ENCODE assay signal across 39 cellular contexts in genomic region chr1:19705464-19705863, GRCh38. TPM values are rescaled to one million over a fixed set of nuclear protein-coding genes. Genes with fewer than 3 reads are reported as not detected.
"Had no signal": no experiment of that assay in that cellular context is flagged by ENCODE, and none has a peak within 500 bp of the region (broad histone marks: within the 10 kb centered on the region; RNA-seq: fewer than 3 reads in every experiment).

No MANE protein-coding gene starts in this region.

- FAIRE-seq: astrocyte, TTC549 had no signal

- ATAC-seq: activated CD4-positive, CD25-positive, alpha-beta regulatory T cell treated with anti-CD3 and anti-CD28 coated beads, Interleukin-2, amount 50 U/mL, for 24 hours; activated CD8-positive, alpha-beta T cell treated with anti-CD3 and anti-CD28 coated beads, Interleukin-2, amount 10 ng/mL, durations not matched to agents 7 days and 5 days; activated T-cell treated with anti-CD3 and anti-CD28 coated beads, Interleukin-2, amount 50 U/mL, for 4 hours; activated T-helper 17 cell treated with anti-CD3 and anti-CD28 coated beads, Interleukin-2, amount 50 U/mL, for 72 hours had no signal

- DNase-seq: activated CD4-positive, alpha-beta memory T cell treated with anti-CD3 and anti-CD28 coated beads, Interleukin-2, amount 10 ng/mL, durations not matched to agents 7 days and 5 days; activated CD4-positive, alpha-beta T cell treated with anti-CD3 and anti-CD28 coated beads for 1 hour; activated CD4-positive, alpha-beta T cell treated with anti-CD3 and anti-CD28 coated beads for 36 hours; activated CD4-positive, alpha-beta T cell treated with anti-CD3 and anti-CD28 coated beads for 48 hours; activated CD4-positive, alpha-beta T cell treated with anti-CD3 and anti-CD28 coated beads, Interleukin-2, amount 10 ng/mL, durations not matched to agents 7 days and 5 days; activated CD4-positive, alpha-beta T cell treated with anti-CD3 and anti-CD28 coated beads, Interleukin-2, amount 50 U/mL, for 48 hours; activated CD4-positive, CD25-positive, alpha-beta regulatory T cell; activated CD8-positive, alpha-beta memory T cell treated with anti-CD3 and anti-CD28 coated beads for 24 hours; activated CD8-positive, alpha-beta memory T cell treated with anti-CD3 and anti-CD28 coated beads, Interleukin-2, amount 50 U/mL, for 4 hours; activated CD8-positive, alpha-beta T cell treated with anti-CD3 and anti-CD28 coated beads, Interleukin-2, amount 10 ng/mL, durations not matched to agents 7 days and 5 days; activated effector memory CD4-positive, alpha-beta T cell treated with anti-CD3 and anti-CD28 coated beads, Interleukin-2, amount 50 U/mL, for 16 hours; activated gamma-delta T cell treated with Interleukin-2 at 50 U/mL for 16 hours; activated naive CD4-positive, alpha-beta T cell; activated naive CD4-positive, alpha-beta T cell treated with anti-CD3 and anti-CD28 coated beads for 36 hours; activated naive CD4-positive, alpha-beta T cell treated with anti-CD3 and anti-CD28 coated beads, Interleukin-2, amount 50 U/mL, for 16 hours; activated naive CD8-positive, alpha-beta T cell treated with anti-CD3 and anti-CD28 coated beads for 36 hours; activated T-cell treated with anti-CD3 and anti-CD28 coated beads for 4 hours; activated T-cell treated with anti-CD3 and anti-CD28 coated beads, Interleukin-2, amount 50 U/mL, for 1 hour; activated T-cell treated with anti-CD3 and anti-CD28 coated beads, Interleukin-2, amount 50 U/mL, for 4 hours; activated T-cell treated with anti-CD3 and anti-CD28 coated beads, Interleukin-2, amount 50 U/mL, for 72 hours; adrenal gland; amniotic stem cell; aorta; body of pancreas; brain microvascular endothelial cell; central memory CD4-positive, alpha-beta T cell; T-helper 1 cell; T-helper 2 cell; T-helper 9 cell had no signal

- H3K27me3 Mint-ChIP-seq: activated CD4-positive, alpha-beta memory T cell treated with anti-CD3 and anti-CD28 coated beads, Interleukin-2, amount 10 ng/mL, durations not matched to agents 7 days and 5 days; activated CD4-positive, alpha-beta T cell treated with anti-CD3 and anti-CD28 coated beads for 36 hours; activated CD4-positive, alpha-beta T cell treated with anti-CD3 and anti-CD28 coated beads, Interleukin-2, amount 10 ng/mL, durations not matched to agents 7 days and 5 days; activated naive CD8-positive, alpha-beta T cell treated with anti-CD3 and anti-CD28 coated beads for 36 hours; activated T-helper 17 cell treated with anti-CD3 and anti-CD28 coated beads, Interleukin-2, amount 50 U/mL, for 72 hours had no signal

- H3K9me3 Mint-ChIP-seq: activated CD4-positive, alpha-beta memory T cell treated with anti-CD3 and anti-CD28 coated beads, Interleukin-2, amount 10 ng/mL, durations not matched to agents 7 days and 5 days; activated CD4-positive, alpha-beta T cell treated with anti-CD3 and anti-CD28 coated beads, Interleukin-2, amount 10 ng/mL, durations not matched to agents 7 days and 5 days; activated naive CD4-positive, alpha-beta T cell treated with anti-CD3 and anti-CD28 coated beads for 36 hours; activated naive CD8-positive, alpha-beta T cell treated with anti-CD3 and anti-CD28 coated beads for 36 hours; activated T-cell treated with anti-CD3 and anti-CD28 coated beads, Interleukin-2, amount 50 U/mL, for 4 hours; activated T-cell treated with anti-CD3 and anti-CD28 coated beads, Interleukin-2, amount 50 U/mL, for 72 hours; activated T-helper 1 cell treated with anti-CD3 and anti-CD28 coated beads, Interleukin-12 subunit alpha, Interleukin-12 subunit beta, Interleukin-2, Interleukin-4 antibody, amounts not matched to agents 30 ng/mL and 10 ng/mL and 1 ng/mL, durations not matched to agents 14 hours and 24 hours and 36 hours; activated T-helper 17 cell treated with anti-CD3 and anti-CD28 coated beads, Interleukin-2, amount 50 U/mL, for 72 hours; T-helper 1 cell treated with Interleukin-12 subunit alpha and Interleukin-12 subunit beta and Interleukin-4 antibody, amounts not matched to agents 30 μg/mL and 1 μg/mL, for 36 hours; T-helper 2 cell treated with Interferon-gamma antibody and Interleukin-4, amounts not matched to agents 5 μg/mL and 100 μg/mL, for 36 hours had no signal

- H3K27ac Mint-ChIP-seq: activated CD4-positive, alpha-beta memory T cell treated with anti-CD3 and anti-CD28 coated beads, Interleukin-2, amount 10 ng/mL, durations not matched to agents 7 days and 5 days; activated CD4-positive, alpha-beta T cell treated with anti-CD3 and anti-CD28 coated beads for 36 hours; activated CD8-positive, alpha-beta T cell treated with anti-CD3 and anti-CD28 coated beads, Interleukin-2, amount 10 ng/mL, durations not matched to agents 7 days and 5 days; activated naive CD4-positive, alpha-beta T cell treated with anti-CD3 and anti-CD28 coated beads for 36 hours; activated naive CD4-positive, alpha-beta T cell treated with anti-CD3 and anti-CD28 coated beads, Interleukin-2, amount 50 U/mL, for 72 hours; activated naive CD8-positive, alpha-beta T cell treated with anti-CD3 and anti-CD28 coated beads for 36 hours; activated T-cell treated with anti-CD3 and anti-CD28 coated beads, Interleukin-2, amount 50 U/mL, for 72 hours; activated T-helper 1 cell treated with anti-CD3 and anti-CD28 coated beads, Interleukin-12 subunit alpha, Interleukin-12 subunit beta, Interleukin-2, Interleukin-4 antibody, amounts not matched to agents 30 ng/mL and 10 ng/mL and 1 ng/mL, durations not matched to agents 14 hours and 24 hours and 36 hours; activated T-helper 17 cell treated with anti-CD3 and anti-CD28 coated beads, Interleukin-2, amount 50 U/mL, for 72 hours; T-helper 1 cell treated with Interleukin-12 subunit alpha and Interleukin-12 subunit beta and Interleukin-4 antibody, amounts not matched to agents 30 μg/mL and 1 μg/mL, for 36 hours; T-helper 2 cell treated with Interferon-gamma antibody and Interleukin-4, amounts not matched to agents 5 μg/mL and 100 μg/mL, for 36 hours had no signal

- H3K4me3 Mint-ChIP-seq: activated CD4-positive, alpha-beta memory T cell treated with anti-CD3 and anti-CD28 coated beads, Interleukin-2, amount 10 ng/mL, durations not matched to agents 7 days and 5 days; activated CD4-positive, alpha-beta T cell treated with anti-CD3 and anti-CD28 coated beads for 36 hours; activated CD4-positive, alpha-beta T cell treated with anti-CD3 and anti-CD28 coated beads, Interleukin-2, amount 10 ng/mL, durations not matched to agents 7 days and 5 days; activated CD8-positive, alpha-beta T cell treated with anti-CD3 and anti-CD28 coated beads, Interleukin-2, amount 10 ng/mL, durations not matched to agents 7 days and 5 days; activated naive CD4-positive, alpha-beta T cell treated with anti-CD3 and anti-CD28 coated beads for 36 hours; activated naive CD8-positive, alpha-beta T cell treated with anti-CD3 and anti-CD28 coated beads for 36 hours; activated T-cell treated with anti-CD3 and anti-CD28 coated beads, Interleukin-2, amount 50 U/mL, for 4 hours; activated T-cell treated with anti-CD3 and anti-CD28 coated beads, Interleukin-2, amount 50 U/mL, for 72 hours; activated T-helper 1 cell treated with anti-CD3 and anti-CD28 coated beads, Interleukin-12 subunit alpha, Interleukin-12 subunit beta, Interleukin-2, Interleukin-4 antibody, amounts not matched to agents 30 ng/mL and 10 ng/mL and 1 ng/mL, durations not matched to agents 14 hours and 24 hours and 36 hours; activated T-helper 17 cell treated with anti-CD3 and anti-CD28 coated beads, Interleukin-2, amount 50 U/mL, for 72 hours; T-helper 1 cell treated with Interleukin-12 subunit alpha and Interleukin-12 subunit beta and Interleukin-4 antibody, amounts not matched to agents 30 μg/mL and 1 μg/mL, for 36 hours; T-helper 2 cell treated with Interferon-gamma antibody and Interleukin-4, amounts not matched to agents 5 μg/mL and 100 μg/mL, for 36 hours had no signal

RNA-seq across cellular contexts. Expression of gene HTR6, which starts 40.8 kb away (rescaled TPM):
- total RNA-seq: activated CD4-positive, alpha-beta memory T cell treated with anti-CD3 and anti-CD28 coated beads, Interleukin-2, amount 10 ng/mL, durations not matched to agents 7 days and 5 days; activated CD8-positive, alpha-beta T cell treated with anti-CD3 and anti-CD28 coated beads, Interleukin-2, amount 10 ng/mL, durations not matched to agents 7 days and 5 days; activated naive CD8-positive, alpha-beta T cell treated with anti-CD3 and anti-CD28 coated beads for 36 hours; activated T-helper 1 cell treated with anti-CD3 and anti-CD28 coated beads, Interleukin-12 subunit alpha, Interleukin-12 subunit beta, Interleukin-2, Interleukin-4 antibody, amounts not matched to agents 30 ng/mL and 10 ng/mL and 1 ng/mL, durations not matched to agents 14 hours and 24 hours and 36 hours; adrenal gland; body of pancreas; breast epithelium; cardiac septum had no signal
